Comparison of ENCODE assay signal across 8 cellular contexts in the genomic region with DNA sequence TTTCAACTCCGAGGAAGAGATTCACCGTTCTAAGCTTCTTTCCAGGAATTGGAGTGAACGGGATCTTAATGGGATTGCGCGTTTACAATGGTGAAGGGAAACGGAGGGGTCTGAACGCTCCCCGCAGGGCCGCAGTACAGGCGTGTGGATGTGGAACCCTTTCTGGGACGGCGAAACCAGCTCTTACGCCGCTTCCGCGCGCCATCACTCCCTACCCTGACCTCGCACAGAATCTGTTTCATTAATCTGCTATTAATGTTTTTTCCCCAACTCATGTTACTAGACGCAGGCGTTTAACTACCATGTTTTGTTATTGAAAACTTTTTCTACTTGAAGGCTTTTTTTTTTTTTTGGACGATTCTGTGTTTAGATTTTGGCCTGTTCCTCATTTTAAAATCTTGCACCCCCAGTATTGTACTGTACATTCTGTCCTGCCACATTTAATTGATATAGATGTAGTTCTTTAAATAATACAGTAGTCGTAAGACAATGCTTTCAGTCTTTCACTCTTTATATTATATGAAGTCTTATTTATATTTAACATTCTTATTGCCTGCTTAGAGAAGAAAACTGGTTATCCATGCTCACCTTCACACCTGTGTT. TPM values are rescaled to one million over a fixed set of nuclear protein-coding genes. Genes with fewer than 3 reads are reported as not detected.
DNase-seq lines count a peak whose midpoint lies in the region; ATAC-seq and TF ChIP-seq lines count a peak whose summit lies in the region.

No MANE protein-coding gene starts in this region.

- H3K9ac ChIP-seq in colonic mucosa (ENCODE audit: low read depth in 2 of 2, low read length in 2 of 2) = peak overlapping the region; percentile 86 to 97

- H3K27me3 ChIP-seq in Panc1 (ENCODE audit: control insufficient read depth, insufficient read depth, low read length) = no peaks in the 10 kb centered on the region
- H3K27me3 ChIP-seq in colonic mucosa = no peaks in the 10 kb centered on the region
- no peaks in the 10 kb centered on the region for H3K27me3 ChIP-seq in transverse colon

- H3K36me3 ChIP-seq in Panc1 (ENCODE audit: control insufficient read depth, insufficient read depth, low read length) (no peaks in the 10 kb centered on the region), colonic mucosa (no peaks in the 10 kb centered on the region), mesodermal cell (ENCODE audit: control insufficient read depth, insufficient read depth, low read length) (no peaks in the 10 kb centered on the region), transverse colon (no peaks in the 10 kb centered on the region)

- H3K4me3 ChIP-seq in Panc1 (ENCODE audit: low read depth in 2 of 2, low read length in 2 of 2) = peak overlapping the region; percentile 84 to 93
- peak overlapping the region; percentile 68 for H3K4me3 ChIP-seq in colonic mucosa
- H3K4me3 ChIP-seq in mesodermal cell (ENCODE audit: extremely low read depth, insufficient read depth, low read length, poor library complexity, severe bottlenecking) = peak overlapping the region; percentile 86
- H3K4me3 ChIP-seq in transverse colon = peak overlapping the region; percentile 63 to 87 (median 79)

- WGBS in mesodermal cell (ENCODE audit: insufficient coverage in 2 of 2), 2 experiments = 3 to 10% methylated on average over 7 to 14 of the region's 22 CpGs
- WGBS in transverse colon (ENCODE audit: low coverage in 1 of 2), 2 donors = 1% methylated on average over 14 to 22 of the region's 22 CpGs

- POLR2A ChIA-PET in Panc1 (lab: Charles Lee) = interaction anchor here (0.6 to 1.1 kb wide), 3 partner anchors 13 to 40 kb away, joined by 3 read pairs; no protein-coding TSS in a partner anchor

- BruUV-seq in Panc1 (replicated peaks; lab: Mats Ljungman, UMichigan) = TSS peak; percentile 94

- DNase-seq in AG08396 (ENCODE audit: low spot score) = peak; percentile 36
- DNase-seq in Panc1 (ENCODE audit: low read depth, low spot score) = no peak
- no peak for DNase-seq in colonic mucosa
- DNase-seq in transverse colon = no peak
- DNase-seq in epidermal melanocyte (ENCODE audit: insufficient read length, low spot score) = no peak

- H3K27ac ChIP-seq in Panc1 (ENCODE audit: low read length) (peak overlapping the region; percentile 93), colonic mucosa (peak overlapping the region; percentile 89), mesodermal cell (ENCODE audit: low read depth, low read length, severe bottlenecking) (peak overlapping the region; percentile 99), transverse colon (peak overlapping the region; percentile 94 to 97 (median 96))

- intact Hi-C loops in Panc1 (cut with micrococcal nuclease; ENCODE audit: unreplicated experiment) = no loop called here
- intact Hi-C loops in colonic mucosa (cut with DNase I) = no loop called here
- intact Hi-C loops in transverse colon (cut with DNase I; ENCODE audit: low total_unique reads) = loop anchor here (5.0 to 10.0 kb wide), 2 partner anchors 44 to 724 kb away; no protein-coding TSS in a partner anchor

- CTCF ChIA-PET in Panc1 (lab: Charles Lee) = interaction anchor here (0.6 to 1.0 kb wide), 3 partner anchors 41 to 554 kb away, joined by 3 read pairs; no protein-coding TSS in a partner anchor

- no peak for TF ChIP-seq POLR2A in transverse colon (IDR thresholded peaks at IDR 0.05)

- TF ChIP-seq CTCF in Panc1 (IDR thresholded peaks at IDR 0.05) (no peak; the same call in 1 of the 2 replicates), colonic mucosa (IDR thresholded peaks at IDR 0.05) (no peak), transverse colon (IDR thresholded peaks at IDR 0.05) (peak in 1 of 5 experiments; percentile 10)

- no peak for TF ChIP-seq EP300 in transverse colon (IDR thresholded peaks at IDR 0.05; ENCODE audit: low read depth)

- H3K9me3 ChIP-seq in Panc1 (ENCODE audit: control insufficient read depth, insufficient read depth, low read depth, low read length) (no peaks in the 10 kb centered on the region), colonic mucosa (no peaks in the 10 kb centered on the region), mesodermal cell (ENCODE audit: control insufficient read depth, low read length) (no peaks in the 10 kb centered on the region), transverse colon (no peaks in the 10 kb centered on the region)

- peaks cover 15% of the 10 kb centered on the region for H3K4me1 ChIP-seq in Panc1 (ENCODE audit: control insufficient read depth, insufficient read depth, low read length)
- H3K4me1 ChIP-seq in colonic mucosa = no peaks in the 10 kb centered on the region
- peaks cover 10% of the 10 kb centered on the region for H3K4me1 ChIP-seq in mesodermal cell (ENCODE audit: control insufficient read depth, insufficient read depth, low read length, poor library complexity, severe bottlenecking)
- H3K4me1 ChIP-seq in transverse colon = peaks cover 4 to 14% (median 10%) of the 10 kb centered on the region in 4 donors

- peak; percentile 4 for ATAC-seq in GM18520 (IDR thresholded peaks at IDR 0.05; ENCODE audit: unreplicated experiment)
- peak; percentile 27 for ATAC-seq in HG03045 (IDR thresholded peaks at IDR 0.05; ENCODE audit: unreplicated experiment)
- ATAC-seq in Panc1 = peak; percentile 50

- in situ Hi-C loops in Panc1 (cut with HindIII; ENCODE audit: low pct_unique_long_range_greater_than_20kb, low sequenced_read_pairs) (no loop called here), transverse colon (cut with MboI; ENCODE audit: low pct_ligation_motif_present in 1 of 4, low pct_unique_long_range_greater_than_20kb in 1 of 4, low sequenced_read_pairs in 3 of 4) (no loop called here)

RNA-seq across cellular contexts. Expression of a gene that starts 0.7 kb away (rescaled TPM):
- 11.0 TPM for total RNA-seq in Panc1 (2021; ENCODE audit: unreplicated experiment)
- 13.6 TPM for polyA plus RNA-seq in Panc1 (2012; ENCODE audit: insufficient read length)
- total RNA-seq in colonic mucosa = 1 to 10 TPM; 3.4 to 4.1 TPM
- polyA plus RNA-seq in mesodermal cell (2013, experiment 1 of 2) = 18.9 TPM
- polyA plus RNA-seq in mesodermal cell (2013, experiment 2 of 2) = 25.7 TPM
- 10 to 100 TPM in 1 of 4 donors, 1 to 10 TPM in 2, under 1 TPM in 1; 0.80 to 12.7 (median 3.0) TPM for total RNA-seq in transverse colon

RNA-seq across cellular contexts. Expression of a gene that starts 50.3 kb away (rescaled TPM):
- total RNA-seq in Panc1 (2021; ENCODE audit: unreplicated experiment) = 7.0 TPM
- polyA plus RNA-seq in Panc1 (2012; ENCODE audit: insufficient read length) = 2.9 TPM
- 1 to 10 TPM; 1.7 to 2.6 TPM for total RNA-seq in colonic mucosa
- polyA plus RNA-seq in mesodermal cell (2013, experiment 1 of 2) = 6.6 TPM
- polyA plus RNA-seq in mesodermal cell (2013, experiment 2 of 2) = 6.6 TPM
- 1 to 10 TPM in 3 of 4 donors, under 1 TPM in 1; 1.00 to 8.1 (median 3.6) TPM for total RNA-seq in transverse colon
